ENCODE assay signal across 1 cellular context in genomic region chr22:26559961-26560575, GRCh38.
TF ChIP-seq lines count a peak whose summit lies in the region.

No MANE protein-coding gene starts in this region.

TF ChIP-seq in IMR-90, 13 proteins besides CTCF, POLR2A, EP300 and RAD21:
- TF ChIP-seq BHLHE40 (IDR thresholded peaks at IDR 0.05; ENCODE audit: low read depth, low read length) (no peak), ELK1 (IDR thresholded peaks at IDR 0.05; ENCODE audit: borderline replicate concordance, low read depth, low read length) (no peak), MAFK (IDR thresholded peaks at IDR 0.05; ENCODE audit: low read depth, low read length) (no peak), SMC3 (IDR thresholded peaks at IDR 0.05; ENCODE audit: low read depth, low read length) (no peak), NFE2L2 (IDR thresholded peaks at IDR 0.05; ENCODE audit: low read depth, low read length) (no peak), FOS (IDR thresholded peaks at IDR 0.05; ENCODE audit: low read depth, low read length) (no peak), CHD1 (IDR thresholded peaks at IDR 0.05; ENCODE audit: low read depth, low read length) (no peak), MXI1 (IDR thresholded peaks at IDR 0.05; ENCODE audit: borderline replicate concordance, low read depth, low read length) (no peak)
